ENCODE assay signal across 28 cellular contexts in the genomic region with DNA sequence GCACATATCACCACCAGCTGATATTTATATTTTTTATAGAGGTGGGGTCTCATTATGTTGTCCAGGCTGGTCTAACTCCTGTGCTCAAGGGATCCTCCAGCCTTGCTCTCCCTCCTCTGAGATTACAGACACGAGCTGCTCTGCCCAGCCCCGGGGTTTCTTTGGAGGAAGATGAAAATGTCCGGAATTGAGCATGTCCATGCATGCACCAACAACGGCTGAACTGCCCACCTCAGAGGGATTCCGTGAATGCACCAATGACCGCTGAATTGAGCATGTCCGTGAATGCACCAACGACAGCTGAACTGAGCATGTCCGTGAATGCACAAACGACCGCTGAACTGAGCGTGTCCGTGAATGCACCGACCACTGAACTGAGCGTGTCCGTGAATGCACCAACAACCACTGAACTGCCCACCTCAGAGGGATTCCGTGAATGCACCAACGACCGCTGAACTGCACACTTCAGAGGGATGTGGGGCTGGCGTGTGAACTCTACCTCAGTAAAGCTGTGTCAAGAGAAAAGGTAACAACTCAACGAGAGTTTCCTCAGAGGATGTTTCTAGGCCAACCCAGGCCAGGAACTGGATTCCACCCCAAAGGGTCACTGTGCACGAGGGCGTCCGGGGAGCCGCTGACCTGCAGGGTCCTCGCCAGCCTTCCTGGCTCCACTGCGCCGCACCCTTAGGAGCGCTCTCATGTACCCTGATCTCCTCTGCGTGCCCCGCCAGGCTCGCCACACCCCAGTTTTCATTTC. TPM values are rescaled to one million over a fixed set of nuclear protein-coding genes. Genes with fewer than 3 reads are reported as not detected.
DNase-seq lines count a peak whose midpoint lies in the region; ATAC-seq, FAIRE-seq and TF ChIP-seq lines count a peak whose summit lies in the region.
"Had no signal": no experiment of that assay in that cellular context is flagged by ENCODE, and none has a peak within 500 bp of the region (broad histone marks: within the 10 kb centered on the region; RNA-seq: fewer than 3 reads in every experiment).

No MANE protein-coding gene starts in this region.

- TF ChIP-seq CTCF in heart left ventricle (IDR thresholded peaks at IDR 0.05), result no peak
- no peak for TF ChIP-seq CTCF in chondrocyte (IDR thresholded peaks at IDR 0.05)
- no peak for TF ChIP-seq CTCF in lower lobe of right lung (IDR thresholded peaks at IDR 0.05)
- TF ChIP-seq CTCF in suprapubic skin (IDR thresholded peaks at IDR 0.05), result no peak

- 86 to 90% (median 88%) methylated on average over 30 to 32 of the region's 32 CpGs for WGBS in heart left ventricle, 4 donors
- 84% methylated on average over 26 of the region's 32 CpGs for WGBS in suprapubic skin

- H3K4me1 Mint-ChIP-seq in chondrocyte (ENCODE audit: low read depth), result peaks cover 6% of the 10 kb centered on the region

- no peak for FAIRE-seq in HTR-8/SVneo (lab: Jason Lieb, UNC)
- FAIRE-seq: A549, G401.6, RCC 7860 had no signal

- peaks cover 26% of the 10 kb centered on the region for H3K27me3 Mint-ChIP-seq in chondrocyte (ENCODE audit: low read depth)

- TF ChIP-seq EP300 in suprapubic skin (IDR thresholded peaks at IDR 0.05), result no peak

- H3K4me1 ChIP-seq in heart left ventricle, result peaks cover 0 to 29% (median 12%) of the 10 kb centered on the region in 12 donors
- peaks cover under 1% of the 10 kb centered on the region for H3K4me1 ChIP-seq in lower lobe of right lung
- H3K4me1 ChIP-seq in suprapubic skin, result peaks cover 13% of the 10 kb centered on the region
- H3K4me1 ChIP-seq: A549, Caco-2, HAP-1, SJCRH30 had no signal

- H3K27ac Mint-ChIP-seq in chondrocyte (ENCODE audit: unreplicated experiment), result no peak overlapping the region
- H3K27ac Mint-ChIP-seq: CD8-positive, alpha-beta T cell; HFFc6 had no signal

- no peaks in the 10 kb centered on the region for H3K9me3 Mint-ChIP-seq in chondrocyte (ENCODE audit: low read depth)
- H3K9me3 Mint-ChIP-seq: CD8-positive, alpha-beta T cell; HFFc6 had no signal

- H3K9me3 ChIP-seq in heart left ventricle, result no peaks in the 10 kb centered on the region
- H3K9me3 ChIP-seq in lower lobe of right lung, result no peaks in the 10 kb centered on the region
- H3K9me3 ChIP-seq in suprapubic skin, result no peaks in the 10 kb centered on the region
- H3K9me3 ChIP-seq: A549, Caco-2, HAP-1, MG63, SJCRH30 had no signal

- ATAC-seq in Right ventricle myocardium inferior, result no peak
- no peak for ATAC-seq in heart left ventricle
- ATAC-seq in lower lobe of right lung, result no peak
- ATAC-seq: A549; CD8-positive, alpha-beta T cell had no signal

- H3K27ac ChIP-seq in heart left ventricle (no peak overlapping the region), lower lobe of right lung (no peak overlapping the region), suprapubic skin (no peak overlapping the region)
- H3K27ac ChIP-seq: A549, C4-2B, SJCRH30 had no signal

- H3K36me3 Mint-ChIP-seq in chondrocyte (ENCODE audit: low read depth), result no peaks in the 10 kb centered on the region
- H3K36me3 Mint-ChIP-seq: CD8-positive, alpha-beta T cell had no signal

- no peak overlapping the region for H3K4me3 Mint-ChIP-seq in chondrocyte (ENCODE audit: unreplicated experiment)
- H3K4me3 Mint-ChIP-seq: CD8-positive, alpha-beta T cell; HFFc6 had no signal

- H3K36me3 ChIP-seq in heart left ventricle (no peaks in the 10 kb centered on the region), lower lobe of right lung (no peaks in the 10 kb centered on the region), suprapubic skin (no peaks in the 10 kb centered on the region)
- H3K36me3 ChIP-seq: HAP-1, MG63, SJCRH30 had no signal

- peak; percentile 25 for DNase-seq in Right ventricle myocardium inferior (ENCODE audit: missing footprints)
- no peak for DNase-seq in heart left ventricle
- DNase-seq in chondrocyte (ENCODE audit: low spot score), result peak; percentile 57
- DNase-seq in lower lobe of right lung, result peak; percentile 20
- DNase-seq in suprapubic skin (ENCODE audit: low spot score in 2 of 2), result peak; percentile 24 to 71
- no peak for DNase-seq in stimulated activated CD4-positive, alpha-beta T cell treated with anti-CD3 and anti-CD28 coated beads, Interleukin-1b, Interleukin-23, amount 100 ng/mL, for 48 hours
- no peak for DNase-seq in anterior cingulate cortex (lab: John Stamatoyannopoulos, UW)
- DNase-seq in HTR-8/SVneo (ENCODE audit: insufficient read length, low spot score), result no peak
- DNase-seq: AML-193; Caco-2; CD8-positive, alpha-beta T cell; GOT3; HFFc6; IMR-90; KG1; MG63; NCI-H1105 treated with DMSO at 0.1 percent for 48 hours; NCI-H146; NCI-H1930; NCI-H2107; NCI-H524; NCI-H774; SJCRH30 had no signal

- no peak for TF ChIP-seq POLR2A in heart left ventricle (IDR thresholded peaks at IDR 0.05)
- TF ChIP-seq POLR2A in suprapubic skin (IDR thresholded peaks at IDR 0.05), result no peak

- intact Hi-C loops in Right ventricle myocardium inferior (cut with DNase I), result no loop called here
- intact Hi-C loops in heart left ventricle (cut with DNase I), result loop anchor here in 3 of 10 donors (5.0 to 10.0 kb wide), 3 partner anchors 35 to 72 kb away; no protein-coding TSS in a partner anchor
- intact Hi-C loops in lower lobe of right lung (cut with DNase I), result no loop called here

- no peak overlapping the region for H3K4me3 ChIP-seq in heart left ventricle
- H3K4me3 ChIP-seq in lower lobe of right lung, result no peak overlapping the region
- H3K4me3 ChIP-seq in suprapubic skin, result no peak overlapping the region
- H3K4me3 ChIP-seq: A549, HAP-1, MG63, SJCRH30 had no signal

- H3K27me3 ChIP-seq in heart left ventricle (no peaks in the 10 kb centered on the region), lower lobe of right lung (ENCODE audit: low read depth) (no peaks in the 10 kb centered on the region), suprapubic skin (peaks cover 14% of the 10 kb centered on the region)
- H3K27me3 ChIP-seq: MG63, SJCRH30 had no signal

RNA-seq across cellular contexts. Expression of a gene that starts 34.9 kb away (rescaled TPM):
- 108 TPM for total RNA-seq in Right ventricle myocardium inferior
- 100 to 1,000 TPM in 6 of 9 donors, 10 to 100 TPM in 3; 78.1 to 179 (median 113) TPM for total RNA-seq in heart left ventricle
- 10 to 100 TPM; 38.6 to 60.1 TPM for polyA plus RNA-seq in heart left ventricle
- total RNA-seq in chondrocyte, result 29.5 to 40.6 TPM (median 40.1 TPM) in 3 replicates
- total RNA-seq in lower lobe of right lung, result 34.1 TPM
- total RNA-seq in suprapubic skin, result 10 to 100 TPM; 28.1 to 39.1 (median 32.3) TPM

Comparison
In these comparisons a context has a peak if more than half of its experiments do, and no peak if none do; other contexts are left out.
1. DNase-seq: peak in Right ventricle myocardium inferior (single experiment), chondrocyte (single experiment), lower lobe of right lung (single experiment) and suprapubic skin (2 of 2); none in heart left ventricle (0 of 5), stimulated activated CD4-positive, alpha-beta T cell treated with anti-CD3 and anti-CD28 coated beads, Interleukin-1b, Interleukin-23, amount 100 ng/mL, for 48 hours (single experiment), anterior cingulate cortex (0 of 58) and HTR-8/SVneo (single experiment).